8 cellular contexts compared by ENCODE assay signal in genomic region chr10:62817120-62817762, GRCh38. TPM values are rescaled to one million over a fixed set of nuclear protein-coding genes. Genes with fewer than 3 reads are reported as not detected.
DNase-seq lines count a peak whose midpoint lies in the region; ATAC-seq and TF ChIP-seq lines count a peak whose summit lies in the region.

No MANE protein-coding gene starts in this region.

- no peaks in the 10 kb centered on the region for H3K79me2 ChIP-seq in PC-9 (ENCODE audit: low read depth)

- H3K9me2 ChIP-seq in PC-9 (ENCODE audit: insufficient read depth) = no peaks in the 10 kb centered on the region

- H3K4me1 ChIP-seq in PC-9 (replicated peaks; ENCODE audit: insufficient read depth) = peaks cover 4% of the 10 kb centered on the region; the same call in 1 of the 2 replicates
- peaks cover 2 to 49% (median 44%) of the 10 kb centered on the region in 9 donors for H3K4me1 ChIP-seq in heart right ventricle

- H3K9me3 ChIP-seq in PC-9 (ENCODE audit: insufficient read depth, low read depth) (no peaks in the 10 kb centered on the region), heart right ventricle (no peaks in the 10 kb centered on the region)

- intact Hi-C loops in PC-9 (cut with micrococcal nuclease; ENCODE audit: unreplicated experiment) (loop anchor here (2.0 to 10.0 kb wide), 6 partner anchors 222 to 2000 kb away; partner anchors contain the start of genes NRBF2 and RTKN2), heart right ventricle (cut with DNase I) (loop anchor here in 9 of 10 donors (2.0 to 10.0 kb wide), 15 partner anchors 54 to 382 kb away; no protein-coding TSS in a partner anchor)

- in situ Hi-C loops in G401 (cut with HindIII; ENCODE audit: low sequenced_read_pairs) = no loop called here

- BruUV-seq in PC-9 (replicated peaks; lab: Mats Ljungman, UMichigan) = TSS peak; percentile 90

- DNase-seq in G401 (ENCODE audit: low spot score) (peak; percentile 15), HEK293T (ENCODE audit: extremely low spot score) (peak; percentile 10), PC-9 (peak in 1 of 2 experiments; percentile 37), heart right ventricle (peak; percentile 51 to 57), retinal pigment epithelial cell (ENCODE audit: low read depth) (no peak), OCI-M2 (lab: John Stamatoyannopoulos, UW; ENCODE audit: unreplicated experiment) (no peak), amniotic stem cell (lab: John Stamatoyannopoulos, UW) (no peak)
- peak; percentile 63 to 78 for DNase-seq in activated naive CD4-positive, alpha-beta T cell treated with anti-CD3 and anti-CD28 coated beads, Interleukin-2, amount 50 U/mL, for 72 hours (ENCODE audit: low spot score in 2 of 2)

- POLR2A ChIA-PET in HEK293T (lab: Yijun Ruan, JAX) = interaction anchor here (1.0 to 2.6 kb wide), 4 partner anchors 11 to 267 kb away, joined by 3 to 21 read pairs (median 4); partner anchors contain the start of gene ADO
- POLR2A ChIA-PET in PC-9 (lab: Charles Lee; ENCODE audit: unreplicated experiment) = interaction anchor here (0.5 to 0.7 kb wide), 4 partner anchors 289 to 912 kb away, joined by 3 to 5 read pairs (median 4); no protein-coding TSS in a partner anchor

- peak overlapping the region; percentile 97 for H2AFZ ChIP-seq in PC-9

- peak overlapping the region; percentile 97 for H3K4me2 ChIP-seq in PC-9

- H3K9me3 Mint-ChIP-seq in activated naive CD4-positive, alpha-beta T cell treated with anti-CD3 and anti-CD28 coated beads, Interleukin-2, amount 50 U/mL, for 72 hours = no peaks in the 10 kb centered on the region

- H3K36me3 ChIP-seq in PC-9 (ENCODE audit: low read depth) = no peaks in the 10 kb centered on the region
- peaks cover 0 to 7% (median 0%) of the 10 kb centered on the region in 9 donors for H3K36me3 ChIP-seq in heart right ventricle

- H3K27ac Mint-ChIP-seq in activated naive CD4-positive, alpha-beta T cell treated with anti-CD3 and anti-CD28 coated beads, Interleukin-2, amount 50 U/mL, for 72 hours = peak overlapping the region; percentile 99

- peak; percentile 9 to 12 for ATAC-seq in activated naive CD4-positive, alpha-beta T cell treated with anti-CD3 and anti-CD28 coated beads, Interleukin-2, amount 50 U/mL, for 72 hours
- ATAC-seq in heart right ventricle = peak; percentile 39 to 76 (median 65)

- TF ChIP-seq CTCF in PC-9 (conservative IDR thresholded peaks at IDR 0.05) (no peak), heart right ventricle (IDR thresholded peaks at IDR 0.05) (no peak), retinal pigment epithelial cell (conservative IDR thresholded peaks at IDR 0.05; ENCODE audit: low read depth, low read length) (no peak)

- H3K4me3 ChIP-seq in PC-9 (peak overlapping the region; percentile 94), heart right ventricle (peak overlapping the region; percentile 54 to 94 (median 74)), retinal pigment epithelial cell (ENCODE audit: low read length) (peak overlapping the region; percentile 63)

- no peaks in the 10 kb centered on the region for H4K20me1 ChIP-seq in PC-9 (ENCODE audit: insufficient read depth)

- H3K27me3 ChIP-seq in PC-9 (ENCODE audit: insufficient read depth, low read depth) = no peaks in the 10 kb centered on the region
- peaks cover 0 to 74% (median 47%) of the 10 kb centered on the region in 7 donors for H3K27me3 ChIP-seq in heart right ventricle

- WGBS in heart right ventricle, 2 donors = 1% methylated on average over 41 to 49 of the region's 49 CpGs

- peak overlapping the region; percentile 28 for H3K27ac ChIP-seq in PC-9
- peak overlapping the region; percentile 11 to 93 (median 82) for H3K27ac ChIP-seq in heart right ventricle

- peaks cover 36 to 41% of the 10 kb centered on the region in 2 donors for H3K36me3 Mint-ChIP-seq in activated naive CD4-positive, alpha-beta T cell treated with anti-CD3 and anti-CD28 coated beads, Interleukin-2, amount 50 U/mL, for 72 hours

- H3F3A ChIP-seq in PC-9 (ENCODE audit: insufficient read depth, low read depth) = peaks cover 5% of the 10 kb centered on the region; the same call in 1 of the 2 replicates

- CTCF ChIA-PET in HEK293T (lab: Yijun Ruan, JAX) = interaction anchor here (0.7 to 2.7 kb wide), 6 partner anchors 11 to 266 kb away, joined by 3 to 12 read pairs (median 6); partner anchors contain the start of gene ADO
- CTCF ChIA-PET in PC-9 (lab: Charles Lee) = interaction anchor here (0.6 kb wide), 8 partner anchors 63 to 566 kb away, joined by 3 to 7 read pairs (median 3); no protein-coding TSS in a partner anchor

TF ChIP-seq in HEK293T, 16 proteins besides CTCF, POLR2A, EP300 and RAD21:
- TF ChIP-seq FOXA1 (IDR thresholded peaks at IDR 0.05) (no peak), L3MBTL2 (conservative IDR thresholded peaks at IDR 0.05) (peak; percentile 41; the same call in 1 of the 2 replicates)

RNA-seq across cellular contexts. Expression of gene EGR2, which starts 1.1 kb away (rescaled TPM):
- total RNA-seq in G401 (2014; rRNA removed; shearing (Covaris generic)) = not detected in 2 replicates
- total RNA-seq in PC-9 (2021) = 0.24 and 0.53 TPM in 2 replicates
- 10 to 100 TPM; 43.0 to 54.5 TPM for total RNA-seq in activated naive CD4-positive, alpha-beta T cell treated with anti-CD3 and anti-CD28 coated beads, Interleukin-2, amount 50 U/mL, for 72 hours
- 10 to 100 TPM in 1 of 10 donors, 1 to 10 TPM in 7, under 1 TPM in 2; 0.49 to 19.3 (median 3.6) TPM for total RNA-seq in heart right ventricle
- polyA plus RNA-seq in heart right ventricle = 1 to 10 TPM in 1 of 2 donors, under 1 TPM in 1; 0.99 to 2.2 TPM

RNA-seq across cellular contexts. Expression of gene ADO, which starts 12.7 kb away (rescaled TPM):
- 33.9 and 42.1 TPM in 2 replicates for total RNA-seq in G401 (2014; rRNA removed; shearing (Covaris generic))
- total RNA-seq in PC-9 (2021) = 13.6 and 13.7 TPM in 2 replicates
- 10 to 100 TPM; 16.6 to 17.1 TPM for total RNA-seq in activated naive CD4-positive, alpha-beta T cell treated with anti-CD3 and anti-CD28 coated beads, Interleukin-2, amount 50 U/mL, for 72 hours
- total RNA-seq in heart right ventricle = 10 to 100 TPM; 14.9 to 21.0 (median 17.5) TPM
- 10 to 100 TPM in 1 of 2 donors, 1 to 10 TPM in 1; 5.1 to 14.6 TPM for polyA plus RNA-seq in heart right ventricle

Comparison
In these comparisons a context has a peak if more than half of its experiments do, and no peak if none do; other contexts are left out.
1. DNase-seq: peak in G401 (single experiment), HEK293T (single experiment), activated naive CD4-positive, alpha-beta T cell treated with anti-CD3 and anti-CD28 coated beads, Interleukin-2, amount 50 U/mL, for 72 hours (2 of 2) and heart right ventricle (2 of 2); none in retinal pigment epithelial cell (single experiment), OCI-M2 (single experiment) and amniotic stem cell (single experiment).
2. Peak in every context shown above with its lines, with median percentiles within 50 percentile points of each other: H3K4me3 ChIP-seq.